In the genomic region with DNA sequence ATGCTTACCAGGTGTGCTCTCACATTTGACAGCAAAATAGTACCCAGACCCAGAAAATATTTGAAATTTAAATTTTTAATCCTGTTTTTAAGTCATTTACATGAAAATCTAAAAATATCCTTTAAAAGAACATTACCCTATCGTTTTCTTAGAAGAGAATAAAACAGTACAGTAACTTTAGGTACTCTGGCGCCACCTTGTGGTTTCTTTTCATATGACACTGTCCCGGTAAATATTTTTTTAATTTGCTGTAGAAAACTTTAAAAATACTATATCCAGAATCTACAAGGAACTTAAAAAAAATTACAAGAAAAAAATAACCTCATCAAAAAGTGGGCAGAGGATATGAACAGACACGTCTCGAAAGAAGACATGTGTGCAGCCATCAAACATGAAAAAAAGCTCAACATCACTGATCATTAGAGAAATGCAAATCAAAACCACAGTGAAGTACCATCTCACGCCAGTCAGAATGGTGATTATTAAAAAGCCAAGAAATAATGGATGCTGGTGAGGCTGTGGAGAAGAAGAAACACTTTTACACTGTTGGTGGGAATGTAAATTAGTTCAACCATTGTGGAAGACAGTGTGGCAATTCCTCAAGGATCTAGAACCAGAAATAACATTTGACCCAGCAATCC, we compare ENCODE assay signal across 8 cellular contexts.
DNase-seq lines count a peak whose midpoint lies in the region; ATAC-seq and TF ChIP-seq lines count a peak whose summit lies in the region.

No MANE protein-coding gene starts in this region.

- H4K20me1 ChIP-seq in HCT116 (ENCODE audit: insufficient read depth): no peaks in the 10 kb centered on the region

- peaks cover 7 to 38% (median 11%) of the 10 kb centered on the region in 3 donors for H3K27me3 Mint-ChIP-seq in naive B cell

- H3K36me3 Mint-ChIP-seq in naive B cell: no peaks in the 10 kb centered on the region

- no peaks in the 10 kb centered on the region for H3K9me3 ChIP-seq in HCT116 (ENCODE audit: control insufficient read depth in 1 of 2, insufficient read depth in 1 of 2, low read depth in 1 of 2, low read length in 2 of 2)

- no peaks in the 10 kb centered on the region for H3K4me1 Mint-ChIP-seq in naive B cell

- POLR2A ChIA-PET in HCT116 (lab: Charles Lee): no interaction called here

- H3K27ac Mint-ChIP-seq in naive B cell: no peak overlapping the region

- H3K9me2 ChIP-seq in HCT116 (ENCODE audit: insufficient read depth): no peaks in the 10 kb centered on the region

- H3K27ac ChIP-seq in HCT116 (ENCODE audit: low read depth, low read length) (no peak overlapping the region), coronary artery (no peak overlapping the region)

- DNase-seq in GM04503 (ENCODE audit: low read depth) (peak; percentile 0), HCT116 (ENCODE audit: low read depth, low spot score) (peak; percentile 15), NCI-H1417 (lab: John Stamatoyannopoulos, UW) (peak; percentile 6 to 70 (median 51)), coronary artery (ENCODE audit: low spot score) (no peak), naive B cell (peak; percentile 28), superior temporal gyrus (ENCODE audit: extremely low spot score) (peak; percentile 91), HPDE6-E6E7 (ENCODE audit: extremely low spot score) (no peak)
- DNase-seq in activated CD4-positive, CD25-positive, alpha-beta regulatory T cell treated with anti-CD3 and anti-CD28 coated beads, Interleukin-2, amount 50 U/mL, for 16 hours (ENCODE audit: low read depth, low spot score): peak; percentile 23

- H3K79me2 ChIP-seq in HCT116 (ENCODE audit: insufficient read depth, low read length): no peaks in the 10 kb centered on the region

- peaks cover 2 to 9% of the 10 kb centered on the region in 2 experiments; a peak in 2 of 4 replicates for H3K4me1 ChIP-seq in HCT116 (ENCODE audit: control insufficient read depth in 1 of 2, insufficient read depth in 2 of 2, low read length in 2 of 2)

- H3K36me3 ChIP-seq in HCT116 (ENCODE audit: control insufficient read depth in 1 of 2, insufficient read depth in 2 of 2, low read length in 2 of 2): no peaks in the 10 kb centered on the region

- TF ChIP-seq RAD21 in HCT116 (IDR thresholded peaks at IDR 0.05; ENCODE audit: low read depth): peak; percentile 83

- no peak overlapping the region for H3K4me2 ChIP-seq in HCT116 (ENCODE audit: low read length)

- RAD21 ChIA-PET in HCT116 (lab: Charles Lee; ENCODE audit: low non-redundant PET in 1 of 2, low total read pairs in 2 of 2, uncharacterized antibody in 2 of 2, unreplicated experiment in 2 of 2): no interaction called here

- H3K4me3 ChIP-seq in HCT116 (replicated peaks in 1 of 2; ENCODE audit: low read depth in 1 of 2, low read length in 2 of 2) (no peak overlapping the region), coronary artery (no peak overlapping the region)

- no peak overlapping the region for H3K9ac ChIP-seq in HCT116 (ENCODE audit: low read length)

- intact Hi-C loops in HCT116 (cut with micrococcal nuclease): loop anchor here (5.0 kb wide), 2 partner anchors 454 to 1814 kb away; no protein-coding TSS in a partner anchor

- no peaks in the 10 kb centered on the region for H3K27me3 ChIP-seq in HCT116 (ENCODE audit: insufficient read depth, low read length)

- no peaks in the 10 kb centered on the region for H3K9me3 Mint-ChIP-seq in naive B cell

- H2AFZ ChIP-seq in HCT116 (ENCODE audit: low read depth, low read length, poor library complexity, severe bottlenecking): peak overlapping the region; percentile 99

- BruUV-seq in HCT116 (replicated peaks; lab: Mats Ljungman, UMichigan): no TSS peak

- CTCF ChIA-PET in HCT116 (lab: Charles Lee): no interaction called here

- no peak for TF ChIP-seq POLR2A in HCT116 (IDR thresholded peaks at IDR 0.05; ENCODE audit: borderline replicate concordance, extremely low read depth, insufficient read depth, insufficient read length)

- H3K4me3 Mint-ChIP-seq in naive B cell: no peak overlapping the region

- ATAC-seq in HCT116 (no peak), naive B cell (ENCODE audit: low read depth in 2 of 2) (no peak)

- TF ChIP-seq CTCF in HCT116 (IDR thresholded peaks at IDR 0.05 in 2 of 3, conservative IDR thresholded peaks at IDR 0.05 in 1 of 3; ENCODE audit: borderline replicate concordance in 1 of 3, insufficient read depth in 1 of 3, low read depth in 2 of 3, low read length in 2 of 3) (peak; percentile 51 to 79 (median 55); a peak in 5 of 6 replicates), coronary artery (IDR thresholded peaks at IDR 0.05) (peak; percentile 72)

TF ChIP-seq in HCT116, 20 proteins besides CTCF, POLR2A, EP300 and RAD21:
- TF ChIP-seq POLR2AphosphoS5 (IDR thresholded peaks at IDR 0.05; ENCODE audit: low read depth, low read length) (no peak), EZH2 (IDR thresholded peaks at IDR 0.05) (no peak), EGR1 (IDR thresholded peaks at IDR 0.05; ENCODE audit: low read depth) (no peak), CBX3 (IDR thresholded peaks at IDR 0.05; ENCODE audit: low read depth) (no peak), FOSL1 (IDR thresholded peaks at IDR 0.05; ENCODE audit: low read depth) (no peak), EZH2phosphoT487 (IDR thresholded peaks at IDR 0.05; ENCODE audit: borderline replicate concordance) (no peak), JUND (IDR thresholded peaks at IDR 0.05) (no peak), SIN3A (IDR thresholded peaks at IDR 0.05; ENCODE audit: low read depth) (no peak), SP1 (IDR thresholded peaks at IDR 0.05; ENCODE audit: low read depth) (no peak), ZNF274 (IDR thresholded peaks at IDR 0.05; ENCODE audit: low read depth, low read length) (no peak), SRF (IDR thresholded peaks at IDR 0.05; ENCODE audit: low read depth) (no peak), CEBPB (IDR thresholded peaks at IDR 0.05; ENCODE audit: low read depth) (no peak)
- TF ChIP-seq, protein P1, sequence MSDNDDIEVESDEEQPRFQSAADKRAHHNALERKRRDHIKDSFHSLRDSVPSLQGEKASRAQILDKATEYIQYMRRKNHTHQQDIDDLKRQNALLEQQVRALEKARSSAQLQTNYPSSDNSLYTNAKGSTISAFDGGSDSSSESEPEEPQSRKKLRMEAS (IDR thresholded peaks at IDR 0.05): no peak
- TF ChIP-seq, protein P2, sequence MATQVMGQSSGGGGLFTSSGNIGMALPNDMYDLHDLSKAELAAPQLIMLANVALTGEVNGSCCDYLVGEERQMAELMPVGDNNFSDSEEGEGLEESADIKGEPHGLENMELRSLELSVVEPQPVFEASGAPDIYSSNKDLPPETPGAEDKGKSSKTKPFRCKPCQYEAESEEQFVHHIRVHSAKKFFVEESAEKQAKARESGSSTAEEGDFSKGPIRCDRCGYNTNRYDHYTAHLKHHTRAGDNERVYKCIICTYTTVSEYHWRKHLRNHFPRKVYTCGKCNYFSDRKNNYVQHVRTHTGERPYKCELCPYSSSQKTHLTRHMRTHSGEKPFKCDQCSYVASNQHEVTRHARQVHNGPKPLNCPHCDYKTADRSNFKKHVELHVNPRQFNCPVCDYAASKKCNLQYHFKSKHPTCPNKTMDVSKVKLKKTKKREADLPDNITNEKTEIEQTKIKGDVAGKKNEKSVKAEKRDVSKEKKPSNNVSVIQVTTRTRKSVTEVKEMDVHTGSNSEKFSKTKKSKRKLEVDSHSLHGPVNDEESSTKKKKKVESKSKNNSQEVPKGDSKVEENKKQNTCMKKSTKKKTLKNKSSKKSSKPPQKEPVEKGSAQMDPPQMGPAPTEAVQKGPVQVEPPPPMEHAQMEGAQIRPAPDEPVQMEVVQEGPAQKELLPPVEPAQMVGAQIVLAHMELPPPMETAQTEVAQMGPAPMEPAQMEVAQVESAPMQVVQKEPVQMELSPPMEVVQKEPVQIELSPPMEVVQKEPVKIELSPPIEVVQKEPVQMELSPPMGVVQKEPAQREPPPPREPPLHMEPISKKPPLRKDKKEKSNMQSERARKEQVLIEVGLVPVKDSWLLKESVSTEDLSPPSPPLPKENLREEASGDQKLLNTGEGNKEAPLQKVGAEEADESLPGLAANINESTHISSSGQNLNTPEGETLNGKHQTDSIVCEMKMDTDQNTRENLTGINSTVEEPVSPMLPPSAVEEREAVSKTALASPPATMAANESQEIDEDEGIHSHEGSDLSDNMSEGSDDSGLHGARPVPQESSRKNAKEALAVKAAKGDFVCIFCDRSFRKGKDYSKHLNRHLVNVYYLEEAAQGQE (IDR thresholded peaks at IDR 0.05; ENCODE audit: low read depth): no peak
- TF ChIP-seq, protein P3, sequence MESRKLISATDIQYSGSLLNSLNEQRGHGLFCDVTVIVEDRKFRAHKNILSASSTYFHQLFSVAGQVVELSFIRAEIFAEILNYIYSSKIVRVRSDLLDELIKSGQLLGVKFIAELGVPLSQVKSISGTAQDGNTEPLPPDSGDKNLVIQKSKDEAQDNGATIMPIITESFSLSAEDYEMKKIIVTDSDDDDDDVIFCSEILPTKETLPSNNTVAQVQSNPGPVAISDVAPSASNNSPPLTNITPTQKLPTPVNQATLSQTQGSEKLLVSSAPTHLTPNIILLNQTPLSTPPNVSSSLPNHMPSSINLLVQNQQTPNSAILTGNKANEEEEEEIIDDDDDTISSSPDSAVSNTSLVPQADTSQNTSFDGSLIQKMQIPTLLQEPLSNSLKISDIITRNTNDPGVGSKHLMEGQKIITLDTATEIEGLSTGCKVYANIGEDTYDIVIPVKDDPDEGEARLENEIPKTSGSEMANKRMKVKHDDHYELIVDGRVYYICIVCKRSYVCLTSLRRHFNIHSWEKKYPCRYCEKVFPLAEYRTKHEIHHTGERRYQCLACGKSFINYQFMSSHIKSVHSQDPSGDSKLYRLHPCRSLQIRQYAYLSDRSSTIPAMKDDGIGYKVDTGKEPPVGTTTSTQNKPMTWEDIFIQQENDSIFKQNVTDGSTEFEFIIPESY (IDR thresholded peaks at IDR 0.05; ENCODE audit: extremely low read depth, insufficient replicate concordance, low read length): no peak
TF ChIP-seq in HCT116: peak in this region for 0.

Comparison
In these comparisons a context has a peak if more than half of its experiments do, and no peak if none do; other contexts are left out.
1. DNase-seq: peak in GM04503 (single experiment), HCT116 (single experiment), NCI-H1417 (3 of 3), activated CD4-positive, CD25-positive, alpha-beta regulatory T cell treated with anti-CD3 and anti-CD28 coated beads, Interleukin-2, amount 50 U/mL, for 16 hours (single experiment), naive B cell (single experiment) and superior temporal gyrus (single experiment); none in coronary artery (single experiment) and HPDE6-E6E7 (single experiment).